In genomic region chr10:8060704-8061121, GRCh38 we compare ENCODE assay signal across 8 cellular contexts. TPM values are rescaled to one million over a fixed set of nuclear protein-coding genes. Genes with fewer than 3 reads are reported as not detected.
DNase-seq lines count a peak whose midpoint lies in the region; ATAC-seq, FAIRE-seq and TF ChIP-seq lines count a peak whose summit lies in the region.

No MANE protein-coding gene starts in this region.

- H3K27ac Mint-ChIP-seq in CD8-positive, alpha-beta T cell = peak overlapping the region; percentile 93
- H3K27ac Mint-ChIP-seq in astrocyte (ENCODE audit: unreplicated experiment) (peak overlapping the region; percentile 80), nephron (peak overlapping the region in 1 of 3 experiments; percentile 70)

- H3K27ac ChIP-seq in CD8-positive, alpha-beta T cell (ENCODE audit: low read depth, low read length) = peak overlapping the region; percentile 50
- no peak overlapping the region for H3K27ac ChIP-seq in HUES48 (ENCODE audit: low read depth, low read length)
- H3K27ac ChIP-seq in astrocyte (ENCODE audit: low read depth, low read length) = no peak overlapping the region
- H3K27ac ChIP-seq in RWPE1 = no peak overlapping the region

- no peaks in the 10 kb centered on the region for H3K27me3 ChIP-seq in CD8-positive, alpha-beta T cell (ENCODE audit: insufficient read depth, low read length)
- peaks cover 100% of the 10 kb centered on the region for H3K27me3 ChIP-seq in HUES48 (ENCODE audit: control insufficient read depth, insufficient read depth, low read length)
- peaks cover 41% of the 10 kb centered on the region for H3K27me3 ChIP-seq in astrocyte (ENCODE audit: insufficient read depth, low read length)

- CTCF ChIA-PET in CD8-positive, alpha-beta T cell (lab: Charles Lee) = interaction anchor here (0.9 to 2.6 kb wide), 9 partner anchors 11 to 383 kb away, joined by 3 to 16 read pairs (median 3); no protein-coding TSS in a partner anchor
- CTCF ChIA-PET in RWPE1 (lab: Yijun Ruan, JAX) = no interaction called here

- H3K4me1 Mint-ChIP-seq in CD8-positive, alpha-beta T cell (ENCODE audit: low read depth) = peaks cover 84% of the 10 kb centered on the region
- peaks cover 61% of the 10 kb centered on the region for H3K4me1 Mint-ChIP-seq in astrocyte (ENCODE audit: low read depth, unreplicated experiment)
- H3K4me1 Mint-ChIP-seq in nephron = peaks cover 43% of the 10 kb centered on the region

- peak overlapping the region; percentile 42 for H3K4me3 ChIP-seq in CD8-positive, alpha-beta T cell (ENCODE audit: low read depth, low read length)
- H3K4me3 ChIP-seq in HUES48 (ENCODE audit: low read depth, low read length) (peak overlapping the region; percentile 37), astrocyte (ENCODE audit: insufficient read depth, low read depth, low read length) (no peak overlapping the region)

- FAIRE-seq in astrocyte (lab: Jason Lieb, UNC) = no peak

- peaks cover 19% of the 10 kb centered on the region for H3K36me3 ChIP-seq in CD8-positive, alpha-beta T cell (ENCODE audit: insufficient read depth, low read length)
- H3K36me3 ChIP-seq in HUES48 (ENCODE audit: control insufficient read depth, insufficient read depth, low read length) (no peaks in the 10 kb centered on the region), astrocyte (ENCODE audit: insufficient read depth, low read length) (no peaks in the 10 kb centered on the region)

- peak overlapping the region; percentile 62 for H2AFZ ChIP-seq in astrocyte (ENCODE audit: low read depth, low read length)

- peaks cover 64% of the 10 kb centered on the region for H3K4me1 ChIP-seq in CD8-positive, alpha-beta T cell (ENCODE audit: insufficient read depth, low read length)
- H3K4me1 ChIP-seq in HUES48 (ENCODE audit: control insufficient read depth, insufficient read depth, low read length) (peaks cover 92% of the 10 kb centered on the region), astrocyte (ENCODE audit: insufficient read depth, low read length) (peaks cover 21% of the 10 kb centered on the region)

- no peaks in the 10 kb centered on the region for H3K9me3 Mint-ChIP-seq in CD8-positive, alpha-beta T cell
- H3K9me3 Mint-ChIP-seq in astrocyte (ENCODE audit: unreplicated experiment) (no peaks in the 10 kb centered on the region), nephron (no peaks in the 10 kb centered on the region)

- H3K27me3 Mint-ChIP-seq in CD8-positive, alpha-beta T cell (ENCODE audit: low read depth) = no peaks in the 10 kb centered on the region
- peaks cover 22% of the 10 kb centered on the region for H3K27me3 Mint-ChIP-seq in astrocyte (ENCODE audit: low read depth, unreplicated experiment)
- H3K27me3 Mint-ChIP-seq in nephron (ENCODE audit: low read depth) = peaks cover 96% of the 10 kb centered on the region

- peaks cover 70% of the 10 kb centered on the region for H3K36me3 Mint-ChIP-seq in CD8-positive, alpha-beta T cell
- H3K36me3 Mint-ChIP-seq in astrocyte (ENCODE audit: low read depth, unreplicated experiment) (peaks cover 10% of the 10 kb centered on the region), nephron (ENCODE audit: low read depth) (peaks cover 35% of the 10 kb centered on the region)

- peak overlapping the region; percentile 89 for H3K4me3 Mint-ChIP-seq in CD8-positive, alpha-beta T cell
- H3K4me3 Mint-ChIP-seq in astrocyte (ENCODE audit: unreplicated experiment) = peak overlapping the region; percentile 99
- peak overlapping the region; percentile 24 to 67 (median 61) for H3K4me3 Mint-ChIP-seq in nephron

- no peaks in the 10 kb centered on the region for H3K79me2 ChIP-seq in astrocyte (ENCODE audit: insufficient read depth, low read length)

- H3K9ac ChIP-seq in HUES48 (ENCODE audit: low read depth, low read length) (no peak overlapping the region), astrocyte (ENCODE audit: low read length) (peak overlapping the region; percentile 8)

- intact Hi-C loops in CD8-positive, alpha-beta T cell (cut with DNase I, micrococcal nuclease) = loop anchor here in 1 of 2 experiments (1.0 kb wide), 1 partner anchor 7 kb away; no protein-coding TSS in a partner anchor

- no peaks in the 10 kb centered on the region for H4K20me1 ChIP-seq in astrocyte (ENCODE audit: insufficient read depth, low read length)

- no peak for TF ChIP-seq CTCF in CD8-positive, alpha-beta T cell (IDR thresholded peaks at IDR 0.05)
- TF ChIP-seq CTCF in astrocyte (IDR thresholded peaks at IDR 0.05; ENCODE audit: insufficient read depth, low read depth, low read length) = no peak
- no peak for TF ChIP-seq CTCF in nephron (IDR thresholded peaks at IDR 0.05; ENCODE audit: unreplicated experiment in 3 of 3)
- TF ChIP-seq CTCF in RWPE1 (conservative IDR thresholded peaks at IDR 0.05; ENCODE audit: low read depth) = no peak

- POLR2A ChIA-PET in CD8-positive, alpha-beta T cell (lab: Charles Lee) = interaction anchor here (0.5 to 3.4 kb wide), 10 partner anchors 11 to 384 kb away, joined by 3 to 38 read pairs (median 3); partner anchors contain the start of genes ATP5F1C, KIN and TAF3
- POLR2A ChIA-PET in RWPE1 (lab: Yijun Ruan, JAX; ENCODE audit: low non-redundant PET) = interaction anchor here (0.5 kb wide), 1 partner anchor 769 kb away, joined by 6 read pairs; no protein-coding TSS in a partner anchor

- DNase-seq in CD8-positive, alpha-beta T cell = no peak
- DNase-seq in astrocyte (ENCODE audit: low read depth) = no peak
- no peak for DNase-seq in RWPE1 (ENCODE audit: low spot score)
- DNase-seq in hippocampal formation (lab: John Stamatoyannopoulos, UW) = no peak
- DNase-seq in NCI-H748 treated with DMSO at 0.1 percent for 48 hours (lab: John Stamatoyannopoulos, UW) = no peak
- DNase-seq in dermis blood vessel endothelial cell = no peak

- H3K4me2 ChIP-seq in astrocyte (ENCODE audit: low read length) = peak overlapping the region; percentile 85

- ATAC-seq in CD8-positive, alpha-beta T cell = no peak

- H3K9me3 ChIP-seq in CD8-positive, alpha-beta T cell (ENCODE audit: low read length) = no peaks in the 10 kb centered on the region
- H3K9me3 ChIP-seq in HUES48 (ENCODE audit: control insufficient read depth, insufficient read depth, low read length) (no peaks in the 10 kb centered on the region), astrocyte (ENCODE audit: insufficient read depth, low read depth, low read length) (no peaks in the 10 kb centered on the region)

RNA-seq across cellular contexts. Expression of gene GATA3, which starts 6.2 kb away (rescaled TPM):
- 10 to 100 TPM; 76.3 to 82.0 TPM for total RNA-seq in CD8-positive, alpha-beta T cell
- total RNA-seq in astrocyte = 11.8 and 17.6 TPM in 2 replicates
- total RNA-seq in dermis blood vessel endothelial cell = 0.05 and 0.17 TPM in 2 replicates

Comparison
In these comparisons a context has a peak if more than half of its experiments do, and no peak if none do; other contexts are left out.
1. RNA of gene GATA3, which starts 6.2 kb away (total RNA-seq): 76.3 to 82.0 TPM in CD8-positive, alpha-beta T cell and 11.8 to 17.6 TPM in astrocyte; 0.05 to 0.17 TPM in dermis blood vessel endothelial cell; every median in the first group is over 10 times any median in the second.
2. Peak in every context shown above with its lines, with median percentiles within 50 percentile points of each other: H3K4me3 Mint-ChIP-seq.